In the genomic region with DNA sequence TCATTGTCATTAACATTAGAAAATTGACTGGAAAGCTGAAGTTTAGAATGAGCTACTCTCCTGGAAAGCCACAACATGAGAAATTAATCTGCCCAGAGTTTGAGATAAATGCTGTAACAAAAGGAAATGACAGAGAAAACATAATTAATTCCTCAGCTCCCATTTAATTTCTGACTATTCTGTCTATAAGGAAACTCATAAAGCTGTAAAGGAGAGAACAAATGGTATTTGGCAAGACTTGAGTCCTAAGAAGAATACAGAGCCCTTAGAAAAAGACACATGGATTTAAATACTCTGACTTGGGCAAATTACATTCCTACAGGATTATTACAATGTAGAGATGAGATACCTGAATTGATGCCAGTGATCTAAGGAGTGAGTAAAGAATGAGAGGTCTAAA, we compare ENCODE assay signal across 8 cellular contexts.
"Had no signal": no experiment of that assay in that cellular context is flagged by ENCODE, and none has a peak within 500 bp of the region (broad histone marks: within the 10 kb centered on the region; RNA-seq: fewer than 3 reads in every experiment).

No MANE protein-coding gene starts in this region.

- ATAC-seq: K562 had no signal

- FAIRE-seq: HTR-8/SVneo, K562 had no signal

- H3K4me3 ChIP-seq: K562 had no signal

- H3K9me3 Mint-ChIP-seq: IgD-negative memory B cell had no signal

- H3K4me3 Mint-ChIP-seq: IgD-negative memory B cell had no signal

- H3K27ac Mint-ChIP-seq: IgD-negative memory B cell had no signal

- H3K4me2 ChIP-seq: KMS-11 had no signal

- H3K36me3 Mint-ChIP-seq: IgD-negative memory B cell had no signal

- H3K9ac ChIP-seq: KMS-11 had no signal

- H3K27me3 Mint-ChIP-seq: IgD-negative memory B cell had no signal

- H3K27ac ChIP-seq: HL-60, KMS-11 had no signal

- H3K4me1 Mint-ChIP-seq: IgD-negative memory B cell had no signal

- DNase-seq: IMR-90, KBM-7, KG1 had no signal
